ENCODE assay signal across 8 cellular contexts in genomic region chr5:140547508-140548299, GRCh38. TPM values are rescaled to one million over a fixed set of nuclear protein-coding genes. Genes with fewer than 3 reads are reported as not detected.
A peak's percentile ranks its signal among the peaks of the same experiment; 100 is the strongest.
DNase-seq lines count a peak whose midpoint lies in the region; ATAC-seq and TF ChIP-seq lines count a peak whose summit lies in the region.

EIF4EBP3 (plus strand) TSS chr5:140547662; CDS start chr5:140547738, 76 bp downstream.

- H3K36me3 Mint-ChIP-seq in natural killer cell: peaks cover 11% of the 10 kb centered on the region

- no peaks in the 10 kb centered on the region for H3K27me3 ChIP-seq in Panc1 (ENCODE audit: control insufficient read depth, insufficient read depth, low read length)

- peaks cover 34% of the 10 kb centered on the region for H3K4me1 ChIP-seq in Panc1 (ENCODE audit: control insufficient read depth, insufficient read depth, low read length)

- CTCF ChIA-PET in Panc1 (lab: Charles Lee): interaction anchor here (0.5 to 1.1 kb wide), 4 partner anchors 91 to 174 kb away, joined by 3 read pairs; partner anchors contain the start of gene TMCO6

- H3K27ac ChIP-seq in Panc1 (ENCODE audit: low read length): peak within 1 kb of the TSS; percentile 76

- peak within 1 kb of the TSS; percentile 86 for H3K4me3 Mint-ChIP-seq in natural killer cell

- H3K9me3 ChIP-seq in Panc1 (ENCODE audit: control insufficient read depth, insufficient read depth, low read depth, low read length): no peaks in the 10 kb centered on the region

- in situ Hi-C loops in Panc1 (cut with HindIII; ENCODE audit: low pct_unique_long_range_greater_than_20kb, low sequenced_read_pairs): no loop called here

- POLR2A ChIA-PET in Panc1 (lab: Charles Lee): interaction anchor here (0.5 to 1.1 kb wide), 3 partner anchors 9 to 133 kb away, joined by 3 to 6 read pairs (median 3); no protein-coding TSS in a partner anchor

- peaks cover 10% of the 10 kb centered on the region; the same call in 1 of the 2 replicates for H3K36me3 ChIP-seq in Panc1 (ENCODE audit: control insufficient read depth, insufficient read depth, low read length)

- peaks cover 27 to 28% of the 10 kb centered on the region in 2 donors for H3K4me1 Mint-ChIP-seq in natural killer cell

- DNase-seq in CD1c-positive myeloid dendritic cell (ENCODE audit: extremely low spot score) (peak; percentile 97), HK-2 (ENCODE audit: unreplicated experiment) (peak; percentile 87), Panc1 (ENCODE audit: low read depth, low spot score) (peak; percentile 64), fibroblast of the aortic adventitia (ENCODE audit: low read depth) (peak; percentile 98), natural killer cell (peak; percentile 89)
- peak; percentile 82 for DNase-seq in activated effector memory CD4-positive, alpha-beta T cell treated with Interleukin-2 at 50 U/mL for 16 hours
- DNase-seq in stimulated activated naive CD4-positive, alpha-beta T cell (lab: John Stamatoyannopoulos, UW): peak; percentile 78 to 88 (median 84)

- peak within 1 kb of the TSS; percentile 25 to 53 for H3K4me3 ChIP-seq in Panc1 (ENCODE audit: low read depth in 2 of 2, low read length in 2 of 2)
- peak within 1 kb of the TSS; percentile 65 for H3K4me3 ChIP-seq in fibroblast of the aortic adventitia (ENCODE audit: low read depth, low read length)

- H3K27me3 Mint-ChIP-seq in natural killer cell (ENCODE audit: low read depth in 2 of 2): no peaks in the 10 kb centered on the region

- H3K27ac Mint-ChIP-seq in natural killer cell: peak within 1 kb of the TSS; percentile 87 to 95

- H3K9me3 Mint-ChIP-seq in natural killer cell: no peaks in the 10 kb centered on the region

- BruUV-seq in Panc1 (replicated peaks; lab: Mats Ljungman, UMichigan): no TSS peak

- ATAC-seq in GM19455 (IDR thresholded peaks at IDR 0.05; ENCODE audit: unreplicated experiment): peak; percentile 93
- peak; percentile 96 for ATAC-seq in Panc1
- ATAC-seq in natural killer cell: peak; percentile 97 to 99 (median 98)

- intact Hi-C loops in Panc1 (cut with micrococcal nuclease; ENCODE audit: unreplicated experiment): no loop called here
- intact Hi-C loops in natural killer cell (cut with micrococcal nuclease): loop anchor here (1.0 to 5.0 kb wide), 5 partner anchors 10 to 155 kb away; partner anchors contain the start of genes ANKHD1, APBB3, SLC35A4 and SRA1

- TF ChIP-seq CTCF in Panc1 (IDR thresholded peaks at IDR 0.05): no peak
- peak; percentile 78 for TF ChIP-seq CTCF in fibroblast of the aortic adventitia (IDR thresholded peaks at IDR 0.05; ENCODE audit: insufficient read depth, low read length)
- peak; percentile 65 for TF ChIP-seq CTCF in natural killer cell (IDR thresholded peaks at IDR 0.05)

RNA-seq across cellular contexts. Expression of gene EIF4EBP3, which starts in this region (rescaled TPM):
- 8.6 TPM for total RNA-seq in Panc1 (2021; ENCODE audit: unreplicated experiment)
- 11.1 TPM for polyA plus RNA-seq in Panc1 (2012; ENCODE audit: insufficient read length)
- total RNA-seq in fibroblast of the aortic adventitia (ENCODE audit: low replicate concordance): 0.74 and 4.7 TPM in 2 replicates
- 1 to 10 TPM; 5.8 to 9.4 (median 6.0) TPM for total RNA-seq in natural killer cell

Comparison
In these comparisons a context has a peak if more than half of its experiments do, and no peak if none do; other contexts are left out.
1. Peak in every context shown above with its lines: DNase-seq, ATAC-seq, H3K4me3 ChIP-seq and H3K27ac ChIP-seq.